ENCODE assay signal across 12 cellular contexts in the genomic region with DNA sequence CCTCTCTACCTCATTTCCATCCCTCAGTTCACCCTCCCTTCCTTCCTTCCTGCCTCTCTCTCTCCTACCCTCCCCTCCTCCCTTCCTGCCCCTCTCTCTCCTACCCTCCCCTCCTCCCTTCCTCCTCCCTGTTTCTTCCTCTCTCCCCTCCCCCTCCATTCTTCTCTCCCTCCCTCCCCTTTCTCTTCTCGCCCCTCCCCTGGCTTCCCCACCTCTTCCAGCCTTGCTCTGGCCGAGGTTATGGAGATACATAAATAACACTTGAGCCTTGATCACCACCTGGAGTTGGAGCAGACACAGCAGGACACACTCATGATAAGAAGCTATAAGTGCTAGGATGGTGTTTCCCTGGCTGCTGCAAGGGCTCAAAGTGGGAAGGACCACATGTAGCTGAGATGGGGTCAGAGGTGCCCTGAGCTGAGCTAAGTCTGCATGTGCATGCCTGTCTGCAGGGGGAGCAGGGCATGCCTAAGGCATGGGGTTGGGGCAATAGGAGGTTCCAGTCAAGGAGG.
DNase-seq lines count a peak whose midpoint lies in the region; ATAC-seq and TF ChIP-seq lines count a peak whose summit lies in the region.
"Had no signal": no experiment of that assay in that cellular context is flagged by ENCODE, and none has a peak within 500 bp of the region (broad histone marks: within the 10 kb centered on the region; RNA-seq: fewer than 3 reads in every experiment).

No MANE protein-coding gene starts in this region.

- ATAC-seq in heart right ventricle (no peak), left lobe of liver (no peak), GM21723 (IDR thresholded peaks at IDR 0.05; ENCODE audit: unreplicated experiment) (no peak)

- H3K4me3 ChIP-seq in heart right ventricle (no peak overlapping the region), astrocyte of the spinal cord (ENCODE audit: low read depth, low read length) (no peak overlapping the region)
- H3K4me3 ChIP-seq: esophagus squamous epithelium had no signal

- 51% methylated on average over 2 of the region's 2 CpGs for WGBS in heart right ventricle, 2 donors

- peaks cover 0 to 8% (median 0%) of the 10 kb centered on the region in 7 donors for H3K27me3 ChIP-seq in heart right ventricle
- H3K27me3 ChIP-seq: esophagus squamous epithelium had no signal

- no peak overlapping the region for H3K27ac ChIP-seq in heart right ventricle
- H3K27ac ChIP-seq: esophagus squamous epithelium had no signal

- TF ChIP-seq CTCF in heart right ventricle (IDR thresholded peaks at IDR 0.05) (no peak), astrocyte of the spinal cord (IDR thresholded peaks at IDR 0.05; ENCODE audit: low read depth, low read length) (peak; percentile 14)

- in situ Hi-C loops in astrocyte of the spinal cord (cut with HindIII; ENCODE audit: low sequenced_read_pairs): no loop called here

- peaks cover 0 to 9% (median 0%) of the 10 kb centered on the region in 9 donors for H3K4me1 ChIP-seq in heart right ventricle
- H3K4me1 ChIP-seq: esophagus squamous epithelium had no signal

- DNase-seq in cardiac septum (ENCODE audit: low spot score): peak; percentile 7
- no peak for DNase-seq in heart right ventricle
- DNase-seq in astrocyte of the spinal cord (ENCODE audit: low read depth, low spot score): no peak
- peak; percentile 12 for DNase-seq in left lobe of liver (ENCODE audit: low spot score)
- DNase-seq in ureter (ENCODE audit: low spot score): peak; percentile 34
- DNase-seq in NCI-H748 treated with DMSO at 0.1 percent for 48 hours (lab: John Stamatoyannopoulos, UW): no peak
- DNase-seq in activated CD4-positive, alpha-beta T cell treated with anti-CD3 and anti-CD28 coated beads, Interleukin-2, amount 50 U/mL, for 48 hours: no peak
- DNase-seq: activated naive CD4-positive, alpha-beta T cell treated with anti-CD3 and anti-CD28 coated beads, Interleukin-2, amount 50 U/mL, for 16 hours; esophagus squamous epithelium; NCI-H2227 treated with DMSO at 0.1 percent for 48 hours; stimulated activated naive CD4-positive, alpha-beta T cell treated with Interleukin-2 at 50 U/mL for 16 hours had no signal

- no peaks in the 10 kb centered on the region for H3K36me3 ChIP-seq in heart right ventricle
- H3K36me3 ChIP-seq: esophagus squamous epithelium had no signal

- no peaks in the 10 kb centered on the region for H3K9me3 ChIP-seq in heart right ventricle
- H3K9me3 ChIP-seq: esophagus squamous epithelium had no signal

- intact Hi-C loops in cardiac septum (cut with DNase I): no loop called here
- intact Hi-C loops in heart right ventricle (cut with DNase I): no loop called here

Comparison
In these comparisons a context has a peak if more than half of its experiments do, and no peak if none do; other contexts are left out.
1. DNase-seq: peak in cardiac septum (single experiment), left lobe of liver (single experiment) and ureter (single experiment); none in heart right ventricle (0 of 2), astrocyte of the spinal cord (single experiment), NCI-H748 treated with DMSO at 0.1 percent for 48 hours (single experiment) and activated CD4-positive, alpha-beta T cell treated with anti-CD3 and anti-CD28 coated beads, Interleukin-2, amount 50 U/mL, for 48 hours (0 of 2).